1 cellular context compared by ENCODE assay signal in the genomic region with DNA sequence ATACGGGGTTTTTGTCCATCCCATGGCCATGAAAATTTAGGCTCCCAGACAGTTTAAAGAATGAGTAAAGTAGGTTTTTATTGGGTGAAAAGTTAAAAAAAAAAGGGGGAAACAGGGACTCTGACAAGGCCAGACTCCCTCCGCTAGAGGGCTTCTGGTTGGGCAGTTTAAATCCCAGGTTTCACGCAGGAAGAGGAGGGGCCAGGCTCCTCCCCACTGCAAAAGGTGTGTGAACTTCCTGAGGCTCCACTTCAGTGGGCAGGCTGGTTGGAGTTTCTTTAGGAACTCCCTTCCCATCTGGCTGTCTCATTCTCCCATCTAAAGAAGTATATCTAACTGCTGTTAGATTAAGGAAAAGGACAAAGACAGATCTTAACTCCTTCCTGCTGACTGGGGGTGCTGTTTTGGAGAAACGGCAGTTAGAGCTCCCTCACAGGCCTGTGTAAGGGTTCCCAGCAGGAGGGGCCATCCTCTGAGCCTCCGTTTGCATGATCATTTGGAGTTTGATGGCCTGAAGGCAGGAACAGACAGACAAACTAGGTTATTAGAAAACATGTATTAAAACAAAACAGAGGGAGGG.
TF ChIP-seq lines count a peak whose summit lies in the region.

No MANE protein-coding gene starts in this region.

TF ChIP-seq in GM12878, 131 proteins besides CTCF, POLR2A, EP300 and RAD21 (continued from another document):
- TF ChIP-seq, protein P1, sequence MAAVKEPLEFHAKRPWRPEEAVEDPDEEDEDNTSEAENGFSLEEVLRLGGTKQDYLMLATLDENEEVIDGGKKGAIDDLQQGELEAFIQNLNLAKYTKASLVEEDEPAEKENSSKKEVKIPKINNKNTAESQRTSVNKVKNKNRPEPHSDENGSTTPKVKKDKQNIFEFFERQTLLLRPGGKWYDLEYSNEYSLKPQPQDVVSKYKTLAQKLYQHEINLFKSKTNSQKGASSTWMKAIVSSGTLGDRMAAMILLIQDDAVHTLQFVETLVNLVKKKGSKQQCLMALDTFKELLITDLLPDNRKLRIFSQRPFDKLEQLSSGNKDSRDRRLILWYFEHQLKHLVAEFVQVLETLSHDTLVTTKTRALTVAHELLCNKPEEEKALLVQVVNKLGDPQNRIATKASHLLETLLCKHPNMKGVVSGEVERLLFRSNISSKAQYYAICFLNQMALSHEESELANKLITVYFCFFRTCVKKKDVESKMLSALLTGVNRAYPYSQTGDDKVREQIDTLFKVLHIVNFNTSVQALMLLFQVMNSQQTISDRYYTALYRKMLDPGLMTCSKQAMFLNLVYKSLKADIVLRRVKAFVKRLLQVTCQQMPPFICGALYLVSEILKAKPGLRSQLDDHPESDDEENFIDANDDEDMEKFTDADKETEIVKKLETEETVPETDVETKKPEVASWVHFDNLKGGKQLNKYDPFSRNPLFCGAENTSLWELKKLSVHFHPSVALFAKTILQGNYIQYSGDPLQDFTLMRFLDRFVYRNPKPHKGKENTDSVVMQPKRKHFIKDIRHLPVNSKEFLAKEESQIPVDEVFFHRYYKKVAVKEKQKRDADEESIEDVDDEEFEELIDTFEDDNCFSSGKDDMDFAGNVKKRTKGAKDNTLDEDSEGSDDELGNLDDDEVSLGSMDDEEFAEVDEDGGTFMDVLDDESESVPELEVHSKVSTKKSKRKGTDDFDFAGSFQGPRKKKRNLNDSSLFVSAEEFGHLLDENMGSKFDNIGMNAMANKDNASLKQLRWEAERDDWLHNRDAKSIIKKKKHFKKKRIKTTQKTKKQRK (IDR thresholded peaks at IDR 0.05; ENCODE audit: low read depth, low read length) = no peak
- TF ChIP-seq POU2F2 (IDR thresholded peaks at IDR 0.05; ENCODE audit: borderline replicate concordance, low read depth, low read length) (no peak), RB1 (IDR thresholded peaks at IDR 0.05; ENCODE audit: borderline replicate concordance) (no peak)
